Comparison of ENCODE assay signal across 27 cellular contexts in genomic region chr16:86431540-86431939, GRCh38.
DNase-seq lines count a peak whose midpoint lies in the region; ATAC-seq and TF ChIP-seq lines count a peak whose summit lies in the region.
"Had no signal": no experiment of that assay in that cellular context is flagged by ENCODE, and none has a peak within 500 bp of the region (broad histone marks: within the 10 kb centered on the region; RNA-seq: fewer than 3 reads in every experiment).

No MANE protein-coding gene starts in this region.

- no peaks in the 10 kb centered on the region for H3K79me1 ChIP-seq in neuronal stem cell (ENCODE audit: low read depth, low read length)

- H3K4me2 ChIP-seq in neuronal stem cell (ENCODE audit: insufficient read depth, low read length, poor library complexity, severe bottlenecking) = no peak overlapping the region

- H3K27me3 ChIP-seq in Peyer's patch (no peaks in the 10 kb centered on the region), esophagus squamous epithelium (peaks cover 0 to 35% (median 0%) of the 10 kb centered on the region in 4 donors), neuronal stem cell (ENCODE audit: control insufficient read depth in 3 of 3, insufficient read depth in 3 of 3, low read depth in 1 of 3, low read length in 3 of 3) (peaks cover 0 to 12% (median 0%) of the 10 kb centered on the region in 3 experiments)
- H3K27me3 ChIP-seq: SJCRH30, upper lobe of right lung had no signal

- WGBS in esophagus squamous epithelium, 2 donors = 72 to 86% methylated on average over 5 to 9 of the region's 11 CpGs
- WGBS in neuronal stem cell (ENCODE audit: extremely low coverage in 2 of 2, insufficient read length in 2 of 2, insufficient replicate concordance in 1 of 2), 2 donors = no CpG with 5 or more reads among the region's 11 CpGs

- no peak overlapping the region for H2BK120ac ChIP-seq in neuronal stem cell (ENCODE audit: low read depth, low read length)

- H3K9ac ChIP-seq in neuronal stem cell (ENCODE audit: low read depth, low read length, poor library complexity) = no peak overlapping the region

- H3K4me3 Mint-ChIP-seq in activated CD4-positive, alpha-beta memory T cell treated with anti-CD3 and anti-CD28 coated beads for 36 hours = no peak overlapping the region
- H3K4me3 Mint-ChIP-seq: CD14-positive monocyte; naive thymus-derived CD4-positive, alpha-beta T cell; stimulated activated memory B cell treated with anti-CD40 and anti-IgM and Interleukin-4, amounts not matched to agents 10 μg/mL and 1 μg/mL and 100 μg/mL, for 72 hours had no signal

- H3K27ac ChIP-seq in Peyer's patch = peak overlapping the region in 3 of 4 donors; percentile 46 to 79 (median 70)
- H3K27ac ChIP-seq in esophagus squamous epithelium = peak overlapping the region; percentile 2 to 85 (median 74)
- H3K27ac ChIP-seq in neuronal stem cell (replicated peaks; ENCODE audit: low read length) = no peak overlapping the region
- H3K27ac ChIP-seq: brain microvascular endothelial cell, dorsolateral prefrontal cortex, left ventricle myocardium inferior, SJCRH30, upper lobe of right lung had no signal

- TF ChIP-seq CTCF in Peyer's patch (IDR thresholded peaks at IDR 0.05) = no peak
- no peak for TF ChIP-seq CTCF in esophagus squamous epithelium (IDR thresholded peaks at IDR 0.05)

- H3K9me3 ChIP-seq in Peyer's patch (no peaks in the 10 kb centered on the region), esophagus squamous epithelium (no peaks in the 10 kb centered on the region), neuronal stem cell (replicated peaks in 1 of 2; ENCODE audit: control insufficient read depth in 2 of 2, insufficient read depth in 1 of 2, low read depth in 1 of 2, low read length in 2 of 2) (no peaks in the 10 kb centered on the region)
- H3K9me3 ChIP-seq: Caco-2, left ventricle myocardium inferior, SJCRH30, upper lobe of right lung had no signal

- no peak overlapping the region for H2BK12ac ChIP-seq in neuronal stem cell (ENCODE audit: low read length)

- peak overlapping the region; percentile 85 for H4K8ac ChIP-seq in neuronal stem cell (ENCODE audit: low read depth, low read length)

- H3K9me3 Mint-ChIP-seq in activated CD4-positive, alpha-beta memory T cell treated with anti-CD3 and anti-CD28 coated beads for 36 hours = no peaks in the 10 kb centered on the region
- H3K9me3 Mint-ChIP-seq: activated naive CD4-positive, alpha-beta T cell treated with anti-CD3 and anti-CD28 coated beads, Interleukin-2, amount 50 U/mL, for 72 hours; stimulated activated memory B cell treated with anti-CD40 and anti-IgM and Interleukin-4, amounts not matched to agents 10 μg/mL and 1 μg/mL and 100 μg/mL, for 72 hours had no signal

- H3K4me1 Mint-ChIP-seq in activated CD4-positive, alpha-beta memory T cell treated with anti-CD3 and anti-CD28 coated beads for 36 hours (ENCODE audit: low read depth) = no peaks in the 10 kb centered on the region
- H3K4me1 Mint-ChIP-seq: CD14-positive monocyte; naive thymus-derived CD4-positive, alpha-beta T cell; stimulated activated memory B cell treated with anti-CD40 and anti-IgM and Interleukin-4, amounts not matched to agents 10 μg/mL and 1 μg/mL and 100 μg/mL, for 72 hours had no signal

- no peak for ATAC-seq in HG03135 (IDR thresholded peaks at IDR 0.05; ENCODE audit: unreplicated experiment)
- ATAC-seq: activated naive CD4-positive, alpha-beta T cell treated with anti-CD3 and anti-CD28 coated beads, Interleukin-2, amount 50 U/mL, for 72 hours; naive thymus-derived CD4-positive, alpha-beta T cell; upper lobe of right lung had no signal

- H3K36me3 ChIP-seq in Peyer's patch (no peaks in the 10 kb centered on the region), esophagus squamous epithelium (no peaks in the 10 kb centered on the region), neuronal stem cell (replicated peaks in 1 of 2; ENCODE audit: control insufficient read depth in 2 of 2, insufficient read depth in 2 of 2, low read length in 2 of 2) (no peaks in the 10 kb centered on the region)
- H3K36me3 ChIP-seq: brain microvascular endothelial cell, left ventricle myocardium inferior, SJCRH30, upper lobe of right lung had no signal

- peak overlapping the region; percentile 92 for H3K18ac ChIP-seq in neuronal stem cell (ENCODE audit: low read length)

- H3K4me3 ChIP-seq in Peyer's patch = no peak overlapping the region
- no peak overlapping the region for H3K4me3 ChIP-seq in esophagus squamous epithelium
- no peak overlapping the region for H3K4me3 ChIP-seq in neuronal stem cell (ENCODE audit: low read length in 2 of 2)
- H3K4me3 ChIP-seq: dorsolateral prefrontal cortex, left ventricle myocardium inferior, SJCRH30, upper lobe of right lung had no signal

- POLR2A ChIA-PET in activated CD4-positive, alpha-beta memory T cell treated with anti-CD3 and anti-CD28 coated beads for 36 hours (lab: Charles Lee) = no interaction called here

- H3K27me3 Mint-ChIP-seq in activated CD4-positive, alpha-beta memory T cell treated with anti-CD3 and anti-CD28 coated beads for 36 hours = no peaks in the 10 kb centered on the region

- no peak for TF ChIP-seq POLR2A in Peyer's patch (IDR thresholded peaks at IDR 0.05)
- TF ChIP-seq POLR2A in esophagus squamous epithelium (IDR thresholded peaks at IDR 0.05) = no peak

- peak overlapping the region; percentile 39 for H2AK5ac ChIP-seq in neuronal stem cell (ENCODE audit: low read depth, low read length)

- DNase-seq in Daoy (ENCODE audit: low read depth) (peak; percentile 29), Peyer's patch (no peak), esophagus squamous epithelium (lab: John Stamatoyannopoulos, UW) (no peak), neuronal stem cell (ENCODE audit: low spot score) (no peak), GF-D8 (lab: John Stamatoyannopoulos, UW) (no peak), NCI-H1092 (lab: John Stamatoyannopoulos, UW) (no peak)
- DNase-seq in activated CD4-positive, alpha-beta memory T cell treated with anti-CD3 and anti-CD28 coated beads for 36 hours = no peak
- DNase-seq: activated CD4-positive, alpha-beta T cell treated with anti-CD3 and anti-CD28 coated beads for 4 hours; amygdala; brain microvascular endothelial cell; Caco-2; cerebellar nuclear complex; dorsolateral prefrontal cortex; left ventricle myocardium inferior; naive thymus-derived CD4-positive, alpha-beta T cell; NCI-H1092 treated with DMSO at 0.1 percent for 48 hours; NCI-H1694 treated with DMSO at 0.1 percent for 48 hours; NCI-H446 treated with DMSO at 0.1 percent for 48 hours; NCI-H774; occipital lobe; SJCRH30; T-helper 9 cell; upper lobe of right lung had no signal

- H3K27ac Mint-ChIP-seq in activated CD4-positive, alpha-beta memory T cell treated with anti-CD3 and anti-CD28 coated beads for 36 hours = no peak overlapping the region
- H3K27ac Mint-ChIP-seq: activated naive CD4-positive, alpha-beta T cell treated with anti-CD3 and anti-CD28 coated beads, Interleukin-2, amount 50 U/mL, for 72 hours; CD14-positive monocyte; naive thymus-derived CD4-positive, alpha-beta T cell; stimulated activated memory B cell treated with anti-CD40 and anti-IgM and Interleukin-4, amounts not matched to agents 10 μg/mL and 1 μg/mL and 100 μg/mL, for 72 hours had no signal

- H3K23ac ChIP-seq in neuronal stem cell (ENCODE audit: low read depth, low read length, poor library complexity) = no peak overlapping the region

- H3K4ac ChIP-seq in neuronal stem cell (ENCODE audit: low read length) = no peak overlapping the region

- H2AFZ ChIP-seq in neuronal stem cell (ENCODE audit: low read length) = no peak overlapping the region

- no peak overlapping the region for H4K91ac ChIP-seq in neuronal stem cell (ENCODE audit: low read depth, low read length, poor library complexity)

- peaks cover 0 to 6% (median 0%) of the 10 kb centered on the region in 4 donors for H3K4me1 ChIP-seq in Peyer's patch
- H3K4me1 ChIP-seq in esophagus squamous epithelium = peaks cover 0 to 39% (median 27%) of the 10 kb centered on the region in 3 donors
- peaks cover 0 to 2% of the 10 kb centered on the region in 2 donors for H3K4me1 ChIP-seq in neuronal stem cell (ENCODE audit: control insufficient read depth in 2 of 2, insufficient read depth in 1 of 2, low read depth in 1 of 2, low read length in 2 of 2)
- H3K4me1 ChIP-seq: Caco-2, left ventricle myocardium inferior, upper lobe of right lung had no signal

- no peak overlapping the region for H2BK15ac ChIP-seq in neuronal stem cell (ENCODE audit: low read length)

- intact Hi-C loops in esophagus squamous epithelium (cut with DNase I) = no loop called here
- intact Hi-C loops in activated CD4-positive, alpha-beta memory T cell treated with anti-CD3 and anti-CD28 coated beads for 36 hours (cut with micrococcal nuclease) = no loop called here

- no peak overlapping the region for H3K14ac ChIP-seq in neuronal stem cell (ENCODE audit: low read length)

- no peak overlapping the region for H2BK5ac ChIP-seq in neuronal stem cell (ENCODE audit: low read length)

- CTCF ChIA-PET in activated CD4-positive, alpha-beta memory T cell treated with anti-CD3 and anti-CD28 coated beads for 36 hours (lab: Charles Lee) = no interaction called here

- no peaks in the 10 kb centered on the region for H3K36me3 Mint-ChIP-seq in activated CD4-positive, alpha-beta memory T cell treated with anti-CD3 and anti-CD28 coated beads for 36 hours
- H3K36me3 Mint-ChIP-seq: activated naive CD4-positive, alpha-beta T cell treated with anti-CD3 and anti-CD28 coated beads, Interleukin-2, amount 50 U/mL, for 72 hours; CD14-positive monocyte; naive thymus-derived CD4-positive, alpha-beta T cell; stimulated activated memory B cell treated with anti-CD40 and anti-IgM and Interleukin-4, amounts not matched to agents 10 μg/mL and 1 μg/mL and 100 μg/mL, for 72 hours had no signal
